26 cellular contexts compared by ENCODE assay signal in genomic region chr1:107263291-107263790, GRCh38.
"Had no signal": no experiment of that assay in that cellular context is flagged by ENCODE, and none has a peak within 500 bp of the region (broad histone marks: within the 10 kb centered on the region; RNA-seq: fewer than 3 reads in every experiment).

No MANE protein-coding gene starts in this region.

- DNase-seq: activated CD4-positive, alpha-beta T cell treated with anti-CD3 and anti-CD28 coated beads for 48 hours; activated CD4-positive, alpha-beta T cell treated with anti-CD3 and anti-CD28 coated beads, Interleukin-2, amount 50 U/mL, for 48 hours; activated CD8-positive, alpha-beta memory T cell treated with anti-CD3 and anti-CD28 coated beads for 24 hours; activated gamma-delta T cell; activated naive CD4-positive, alpha-beta T cell treated with anti-CD3 and anti-CD28 coated beads, Interleukin-2, amount 10 ng/mL, durations not matched to agents 7 days and 5 days; activated naive CD8-positive, alpha-beta T cell treated with anti-CD3 and anti-CD28 coated beads, Interleukin-2, amount 10 ng/mL, durations not matched to agents 7 days and 5 days; esophagus squamous epithelium; left colon; naive thymus-derived CD8-positive, alpha-beta T cell; pancreas; right cardiac atrium; spleen; stimulated activated naive CD4-positive, alpha-beta T cell treated with Interleukin-2 at 50 U/mL for 16 hours; T-cell; testis; transverse colon had no signal

- H3K27ac ChIP-seq: ascending aorta, esophagus squamous epithelium, pancreas, prostate gland, spleen, testis, transverse colon, VCaP had no signal

- H3K4me1 ChIP-seq: ascending aorta, esophagus squamous epithelium, pancreas, prostate gland, spleen, testis, transverse colon had no signal

- ATAC-seq: activated CD4-positive, CD25-positive, alpha-beta regulatory T cell treated with anti-CD3 and anti-CD28 coated beads, Interleukin-2, amount 50 U/mL, for 24 hours; left colon; naive thymus-derived CD8-positive, alpha-beta T cell; pancreas; right cardiac atrium; T-cell had no signal

- H3K27me3 ChIP-seq: ascending aorta, esophagus squamous epithelium, pancreas, spleen, testis, transverse colon had no signal

- H3K9me3 ChIP-seq: ascending aorta, esophagus squamous epithelium, pancreas, prostate gland, spleen, testis, transverse colon had no signal

- H3K27me3 Mint-ChIP-seq: activated naive CD4-positive, alpha-beta T cell treated with anti-CD3 and anti-CD28 coated beads, Interleukin-2, amount 10 ng/mL, durations not matched to agents 7 days and 5 days; activated naive CD8-positive, alpha-beta T cell treated with anti-CD3 and anti-CD28 coated beads, Interleukin-2, amount 10 ng/mL, durations not matched to agents 7 days and 5 days; central memory CD8-positive, alpha-beta T cell; dendritic cell treated with granulocyte-macrophage colony-stimulating factor and Interleukin-4, amounts not matched to agents 40 ng/mL and 50 ng/mL, for 4 days; naive thymus-derived CD8-positive, alpha-beta T cell; T-cell had no signal

- H3K4me1 Mint-ChIP-seq: activated naive CD4-positive, alpha-beta T cell treated with anti-CD3 and anti-CD28 coated beads, Interleukin-2, amount 10 ng/mL, durations not matched to agents 7 days and 5 days; central memory CD8-positive, alpha-beta T cell; T-cell had no signal

- H3K4me3 Mint-ChIP-seq: activated naive CD4-positive, alpha-beta T cell treated with anti-CD3 and anti-CD28 coated beads, Interleukin-2, amount 10 ng/mL, durations not matched to agents 7 days and 5 days; activated naive CD8-positive, alpha-beta T cell treated with anti-CD3 and anti-CD28 coated beads, Interleukin-2, amount 10 ng/mL, durations not matched to agents 7 days and 5 days; central memory CD8-positive, alpha-beta T cell; dendritic cell treated with granulocyte-macrophage colony-stimulating factor and Interleukin-4, amounts not matched to agents 40 ng/mL and 50 ng/mL, for 4 days; naive thymus-derived CD8-positive, alpha-beta T cell; neural crest cell; T-cell; T-helper 2 cell treated with Interferon-gamma antibody and Interleukin-4, amounts not matched to agents 5 μg/mL and 100 μg/mL, for 36 hours had no signal

- H3K27ac Mint-ChIP-seq: activated naive CD4-positive, alpha-beta T cell treated with anti-CD3 and anti-CD28 coated beads, Interleukin-2, amount 10 ng/mL, durations not matched to agents 7 days and 5 days; activated naive CD8-positive, alpha-beta T cell treated with anti-CD3 and anti-CD28 coated beads, Interleukin-2, amount 10 ng/mL, durations not matched to agents 7 days and 5 days; dendritic cell treated with granulocyte-macrophage colony-stimulating factor and Interleukin-4, amounts not matched to agents 40 ng/mL and 50 ng/mL, for 4 days; naive thymus-derived CD8-positive, alpha-beta T cell; T-cell; T-helper 2 cell treated with Interferon-gamma antibody and Interleukin-4, amounts not matched to agents 5 μg/mL and 100 μg/mL, for 36 hours had no signal

- H3K36me3 ChIP-seq: ascending aorta, esophagus squamous epithelium, pancreas, prostate gland, spleen, transverse colon had no signal

- H3K4me3 ChIP-seq: ascending aorta, esophagus squamous epithelium, pancreas, prostate gland, spleen, testis, transverse colon had no signal

- H3K36me3 Mint-ChIP-seq: activated naive CD4-positive, alpha-beta T cell treated with anti-CD3 and anti-CD28 coated beads, Interleukin-2, amount 10 ng/mL, durations not matched to agents 7 days and 5 days; activated naive CD8-positive, alpha-beta T cell treated with anti-CD3 and anti-CD28 coated beads, Interleukin-2, amount 10 ng/mL, durations not matched to agents 7 days and 5 days; naive thymus-derived CD8-positive, alpha-beta T cell; T-cell had no signal

- H3K9me3 Mint-ChIP-seq: activated naive CD4-positive, alpha-beta T cell treated with anti-CD3 and anti-CD28 coated beads, Interleukin-2, amount 10 ng/mL, durations not matched to agents 7 days and 5 days; activated naive CD8-positive, alpha-beta T cell treated with anti-CD3 and anti-CD28 coated beads, Interleukin-2, amount 10 ng/mL, durations not matched to agents 7 days and 5 days; dendritic cell treated with granulocyte-macrophage colony-stimulating factor and Interleukin-4, amounts not matched to agents 40 ng/mL and 50 ng/mL, for 4 days; naive thymus-derived CD8-positive, alpha-beta T cell; T-cell; T-helper 2 cell treated with Interferon-gamma antibody and Interleukin-4, amounts not matched to agents 5 μg/mL and 100 μg/mL, for 36 hours had no signal

- FAIRE-seq: frontal cortex, pancreas, urothelium cell line had no signal
